In the genomic region with DNA sequence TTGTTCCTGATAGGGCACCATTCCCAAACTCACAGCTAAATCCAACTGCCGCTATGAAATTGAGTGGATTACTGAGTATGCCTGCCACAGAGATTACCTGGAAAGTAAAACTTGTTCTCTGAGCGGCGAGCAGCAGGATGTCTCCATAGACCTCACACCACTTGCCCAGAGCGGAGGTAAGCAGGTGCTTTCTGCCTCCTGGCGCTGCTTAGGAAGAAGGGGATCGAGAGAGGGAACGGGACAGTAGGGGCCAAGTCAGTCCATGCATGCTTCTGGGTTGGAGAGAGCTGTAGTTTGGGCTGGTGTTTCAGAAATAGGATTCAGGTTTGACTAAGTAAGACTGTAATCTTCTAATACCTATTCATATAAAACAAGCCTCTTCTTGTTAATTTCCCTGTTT, we compare ENCODE assay signal across 13 cellular contexts.
DNase-seq lines count a peak whose midpoint lies in the region; ATAC-seq and TF ChIP-seq lines count a peak whose summit lies in the region.
"Had no signal": no experiment of that assay in that cellular context is flagged by ENCODE, and none has a peak within 500 bp of the region (broad histone marks: within the 10 kb centered on the region; RNA-seq: fewer than 3 reads in every experiment).

No MANE protein-coding gene starts in this region.

- ATAC-seq in activated CD8-positive, alpha-beta T cell treated with anti-CD3 and anti-CD28 coated beads, Interleukin-2, amount 10 ng/mL, durations not matched to agents 7 days and 5 days, result no peak
- ATAC-seq in activated CD8-positive, alpha-beta T cell treated with anti-CD3 and anti-CD28 coated beads for 36 hours, result no peak
- ATAC-seq in natural killer cell treated with Interleukin-12 subunit alpha and Interleukin-12 subunit beta and Interleukin-15 and Interleukin-18, amount 100 ng/mL, for 72 hours, result no peak
- ATAC-seq in natural killer cell (no peak), HG03139 (IDR thresholded peaks at IDR 0.05; ENCODE audit: unreplicated experiment) (no peak)

- CTCF ChIA-PET in activated CD8-positive, alpha-beta T cell treated with anti-CD3 and anti-CD28 coated beads, Interleukin-2, amount 10 ng/mL, durations not matched to agents 7 days and 5 days (lab: Charles Lee), result no interaction called here
- CTCF ChIA-PET in activated CD8-positive, alpha-beta T cell treated with anti-CD3 and anti-CD28 coated beads for 36 hours (lab: Charles Lee), result interaction anchor here (1.5 kb wide), 1 partner anchor 10 kb away, joined by 3 read pairs; no protein-coding TSS in a partner anchor

- no peak for TF ChIP-seq CTCF in activated CD8-positive, alpha-beta T cell treated with anti-CD3 and anti-CD28 coated beads for 36 hours (IDR thresholded peaks at IDR 0.05)
- TF ChIP-seq CTCF in natural killer cell (IDR thresholded peaks at IDR 0.05) (no peak), nephron (IDR thresholded peaks at IDR 0.05; ENCODE audit: unreplicated experiment in 3 of 3) (no peak)

- no peak for DNase-seq in activated CD8-positive, alpha-beta T cell treated with anti-CD3 and anti-CD28 coated beads, Interleukin-2, amount 10 ng/mL, durations not matched to agents 7 days and 5 days
- DNase-seq in activated CD8-positive, alpha-beta T cell treated with anti-CD3 and anti-CD28 coated beads for 36 hours, result no peak
- DNase-seq in natural killer cell treated with Interleukin-12 subunit alpha and Interleukin-12 subunit beta and Interleukin-15 and Interleukin-18, amount 100 ng/mL, for 72 hours (ENCODE audit: low spot score), result no peak
- DNase-seq in natural killer cell, result no peak
- no peak for DNase-seq in central memory CD4-positive, alpha-beta T cell
- DNase-seq: ACHN; CD4-positive, CD25-positive, alpha-beta regulatory T cell; DMS53; HCEC 1CT; HFFc6; IMR-90 had no signal

- POLR2A ChIA-PET in activated CD8-positive, alpha-beta T cell treated with anti-CD3 and anti-CD28 coated beads, Interleukin-2, amount 10 ng/mL, durations not matched to agents 7 days and 5 days (lab: Charles Lee), result no interaction called here
- POLR2A ChIA-PET in activated CD8-positive, alpha-beta T cell treated with anti-CD3 and anti-CD28 coated beads for 36 hours (lab: Charles Lee), result no interaction called here

- H3K27ac Mint-ChIP-seq in activated CD8-positive, alpha-beta T cell treated with anti-CD3 and anti-CD28 coated beads, Interleukin-2, amount 10 ng/mL, durations not matched to agents 7 days and 5 days, result peak overlapping the region; percentile 33
- no peak overlapping the region for H3K27ac Mint-ChIP-seq in activated CD8-positive, alpha-beta T cell treated with anti-CD3 and anti-CD28 coated beads for 36 hours
- peak overlapping the region; percentile 67 to 85 for H3K27ac Mint-ChIP-seq in natural killer cell treated with Interleukin-12 subunit alpha and Interleukin-12 subunit beta and Interleukin-15 and Interleukin-18, amount 100 ng/mL, for 72 hours
- H3K27ac Mint-ChIP-seq in natural killer cell, result no peak overlapping the region
- H3K27ac Mint-ChIP-seq in nephron, result peak overlapping the region in 2 of 3 experiments; percentile 6 to 60

- H3K9me3 Mint-ChIP-seq in activated CD8-positive, alpha-beta T cell treated with anti-CD3 and anti-CD28 coated beads, Interleukin-2, amount 10 ng/mL, durations not matched to agents 7 days and 5 days (ENCODE audit: insufficient read depth), result no peaks in the 10 kb centered on the region
- H3K9me3 Mint-ChIP-seq in activated CD8-positive, alpha-beta T cell treated with anti-CD3 and anti-CD28 coated beads for 36 hours, result no peaks in the 10 kb centered on the region
- no peaks in the 10 kb centered on the region for H3K9me3 Mint-ChIP-seq in natural killer cell treated with Interleukin-12 subunit alpha and Interleukin-12 subunit beta and Interleukin-15 and Interleukin-18, amount 100 ng/mL, for 72 hours
- H3K9me3 Mint-ChIP-seq in natural killer cell (no peaks in the 10 kb centered on the region), nephron (no peaks in the 10 kb centered on the region)
- H3K9me3 Mint-ChIP-seq: CD4-positive, CD25-positive, alpha-beta regulatory T cell; HFFc6 had no signal

- no peaks in the 10 kb centered on the region for H3K27me3 Mint-ChIP-seq in activated CD8-positive, alpha-beta T cell treated with anti-CD3 and anti-CD28 coated beads, Interleukin-2, amount 10 ng/mL, durations not matched to agents 7 days and 5 days (ENCODE audit: low read depth)
- H3K27me3 Mint-ChIP-seq in activated CD8-positive, alpha-beta T cell treated with anti-CD3 and anti-CD28 coated beads for 36 hours, result no peaks in the 10 kb centered on the region
- H3K27me3 Mint-ChIP-seq in natural killer cell treated with Interleukin-12 subunit alpha and Interleukin-12 subunit beta and Interleukin-15 and Interleukin-18, amount 100 ng/mL, for 72 hours, result no peaks in the 10 kb centered on the region
- H3K27me3 Mint-ChIP-seq in natural killer cell (ENCODE audit: low read depth in 2 of 2) (no peaks in the 10 kb centered on the region), nephron (ENCODE audit: low read depth) (no peaks in the 10 kb centered on the region)
- H3K27me3 Mint-ChIP-seq: CD4-positive, CD25-positive, alpha-beta regulatory T cell had no signal

- H3K4me3 Mint-ChIP-seq in activated CD8-positive, alpha-beta T cell treated with anti-CD3 and anti-CD28 coated beads, Interleukin-2, amount 10 ng/mL, durations not matched to agents 7 days and 5 days, result no peak overlapping the region
- H3K4me3 Mint-ChIP-seq in activated CD8-positive, alpha-beta T cell treated with anti-CD3 and anti-CD28 coated beads for 36 hours, result no peak overlapping the region
- no peak overlapping the region for H3K4me3 Mint-ChIP-seq in natural killer cell treated with Interleukin-12 subunit alpha and Interleukin-12 subunit beta and Interleukin-15 and Interleukin-18, amount 100 ng/mL, for 72 hours
- no peak overlapping the region for H3K4me3 Mint-ChIP-seq in natural killer cell
- no peak overlapping the region for H3K4me3 Mint-ChIP-seq in nephron
- H3K4me3 Mint-ChIP-seq: CD4-positive, CD25-positive, alpha-beta regulatory T cell; HFFc6 had no signal

- H3K36me3 Mint-ChIP-seq in activated CD8-positive, alpha-beta T cell treated with anti-CD3 and anti-CD28 coated beads, Interleukin-2, amount 10 ng/mL, durations not matched to agents 7 days and 5 days (ENCODE audit: low read depth), result peaks cover 71% of the 10 kb centered on the region
- H3K36me3 Mint-ChIP-seq in activated CD8-positive, alpha-beta T cell treated with anti-CD3 and anti-CD28 coated beads for 36 hours (ENCODE audit: low read depth), result peaks cover 63% of the 10 kb centered on the region
- H3K36me3 Mint-ChIP-seq in natural killer cell treated with Interleukin-12 subunit alpha and Interleukin-12 subunit beta and Interleukin-15 and Interleukin-18, amount 100 ng/mL, for 72 hours, result peaks cover 59% of the 10 kb centered on the region
- H3K36me3 Mint-ChIP-seq in natural killer cell (peaks cover 29% of the 10 kb centered on the region), nephron (ENCODE audit: low read depth) (peaks cover 89% of the 10 kb centered on the region)

- intact Hi-C loops in activated CD8-positive, alpha-beta T cell treated with anti-CD3 and anti-CD28 coated beads for 36 hours (cut with micrococcal nuclease), result no loop called here
- intact Hi-C loops in natural killer cell (cut with micrococcal nuclease), result no loop called here

- H3K4me1 Mint-ChIP-seq in activated CD8-positive, alpha-beta T cell treated with anti-CD3 and anti-CD28 coated beads, Interleukin-2, amount 10 ng/mL, durations not matched to agents 7 days and 5 days (ENCODE audit: low read depth), result peaks cover 20% of the 10 kb centered on the region
- H3K4me1 Mint-ChIP-seq in activated CD8-positive, alpha-beta T cell treated with anti-CD3 and anti-CD28 coated beads for 36 hours (ENCODE audit: low read depth), result peaks cover 8% of the 10 kb centered on the region
- peaks cover 32 to 51% of the 10 kb centered on the region in 2 donors for H3K4me1 Mint-ChIP-seq in natural killer cell treated with Interleukin-12 subunit alpha and Interleukin-12 subunit beta and Interleukin-15 and Interleukin-18, amount 100 ng/mL, for 72 hours (ENCODE audit: low read depth in 2 of 2)
- H3K4me1 Mint-ChIP-seq in natural killer cell, result peaks cover 29 to 36% of the 10 kb centered on the region in 2 donors
- H3K4me1 Mint-ChIP-seq in nephron, result peaks cover 57% of the 10 kb centered on the region

Comparison
In these comparisons a context has a peak if more than half of its experiments do, and no peak if none do; other contexts are left out.
1. H3K27ac Mint-ChIP-seq: peak in activated CD8-positive, alpha-beta T cell treated with anti-CD3 and anti-CD28 coated beads, Interleukin-2, amount 10 ng/mL, durations not matched to agents 7 days and 5 days (single experiment), natural killer cell treated with Interleukin-12 subunit alpha and Interleukin-12 subunit beta and Interleukin-15 and Interleukin-18, amount 100 ng/mL, for 72 hours (2 of 2) and nephron (2 of 3); none in activated CD8-positive, alpha-beta T cell treated with anti-CD3 and anti-CD28 coated beads for 36 hours (single experiment) and natural killer cell (0 of 2).